Comparison of ENCODE assay signal across 8 cellular contexts in genomic region chr15:70504305-70504951, GRCh38.
DNase-seq lines count a peak whose midpoint lies in the region; ATAC-seq lines count a peak whose summit lies in the region.

No MANE protein-coding gene starts in this region.

- no peak overlapping the region for H3K27ac ChIP-seq in mesenchymal stem cell (ENCODE audit: low read length, poor library complexity, severe bottlenecking)

- WGBS in mesenchymal stem cell = 25% methylated on average over 7 of the region's 9 CpGs

- no peak overlapping the region for H3K23ac ChIP-seq in mesenchymal stem cell (ENCODE audit: low read length in 2 of 2)

- H2AK5ac ChIP-seq in mesenchymal stem cell (ENCODE audit: low read length, severe bottlenecking) = peak overlapping the region; percentile 62

- no peak overlapping the region for H3K4me2 ChIP-seq in mesenchymal stem cell (ENCODE audit: low read length, poor library complexity, severe bottlenecking)

- H4K91ac ChIP-seq in mesenchymal stem cell (ENCODE audit: low read length) = peak overlapping the region; percentile 44

- H2BK120ac ChIP-seq in mesenchymal stem cell (ENCODE audit: low read depth, low read length) = peak overlapping the region; percentile 22

- peak overlapping the region; percentile 27 for H4K8ac ChIP-seq in mesenchymal stem cell (ENCODE audit: low read length)

- H3K9ac ChIP-seq in adipocyte (ENCODE audit: low read length) (no peak overlapping the region), mesenchymal stem cell (ENCODE audit: low read length) (no peak overlapping the region)

- ATAC-seq in GM21723 (IDR thresholded peaks at IDR 0.05; ENCODE audit: unreplicated experiment) = peak; percentile 51

- H3K4me3 ChIP-seq in adipocyte (ENCODE audit: low read length) (peak overlapping the region; percentile 20), mesenchymal stem cell (ENCODE audit: insufficient read depth in 1 of 2, low read depth in 1 of 2, low read length in 2 of 2) (no peak overlapping the region)

- no peak overlapping the region for H3K14ac ChIP-seq in mesenchymal stem cell (ENCODE audit: low read length in 2 of 2)

- H2BK15ac ChIP-seq in mesenchymal stem cell (ENCODE audit: low read depth, poor library complexity, severe bottlenecking) = peak overlapping the region; percentile 78

- no peak overlapping the region for H2AFZ ChIP-seq in mesenchymal stem cell (ENCODE audit: low read depth, low read length)

- peak overlapping the region in 1 of 2 experiments; percentile 5 for H3K4ac ChIP-seq in mesenchymal stem cell (ENCODE audit: low read depth in 1 of 2, low read length in 2 of 2)

- H3K36me3 ChIP-seq in adipocyte (ENCODE audit: control insufficient read depth, insufficient read depth, low read length, severe bottlenecking) = no peaks in the 10 kb centered on the region
- H3K36me3 ChIP-seq in mesenchymal stem cell (ENCODE audit: control insufficient read depth in 1 of 2, insufficient read depth in 2 of 2, low read depth in 1 of 2, low read length in 2 of 2) = no peaks in the 10 kb centered on the region

- H3K18ac ChIP-seq in mesenchymal stem cell (ENCODE audit: low read depth in 1 of 2, low read length in 2 of 2) = peak overlapping the region; percentile 23 to 86

- DNase-seq in NK-92 treated with Interleukin-12 subunit alpha and Interleukin-12 subunit beta, amount 100 ng/mL, for 24 hours (lab: John Stamatoyannopoulos, UW) = peak; percentile 49
- no peak for DNase-seq in NK-92 (lab: John Stamatoyannopoulos, UW; ENCODE audit: unreplicated experiment)
- peak; percentile 76 to 83 for DNase-seq in Kasumi-1 (lab: John Stamatoyannopoulos, UW)
- DNase-seq in adipocyte (ENCODE audit: low read depth) = peak; percentile 48
- DNase-seq in mesenchymal stem cell = peak; percentile 71
- DNase-seq in NCI-H446 (lab: John Stamatoyannopoulos, UW) = no peak
- DNase-seq in cerebellar nuclear complex (lab: John Stamatoyannopoulos, UW) = no peak

- H2BK12ac ChIP-seq in mesenchymal stem cell (ENCODE audit: low read length in 2 of 2) = peak overlapping the region; percentile 79 to 88

- H3K27me3 ChIP-seq in adipocyte (replicated peaks; ENCODE audit: control insufficient read depth, insufficient read depth, low read length) = peaks cover 26% of the 10 kb centered on the region
- peaks cover 0 to 47% of the 10 kb centered on the region in 2 experiments for H3K27me3 ChIP-seq in mesenchymal stem cell (ENCODE audit: control insufficient read depth in 1 of 2, insufficient read depth in 1 of 2, low read length in 2 of 2)

- H3K79me1 ChIP-seq in mesenchymal stem cell (replicated peaks; ENCODE audit: low read length, poor library complexity, severe bottlenecking) = no peaks in the 10 kb centered on the region

- no peaks in the 10 kb centered on the region for H3K9me3 ChIP-seq in adipocyte (ENCODE audit: control insufficient read depth, low read length)
- H3K9me3 ChIP-seq in mesenchymal stem cell (ENCODE audit: control insufficient read depth, low read length) = peaks cover 8% of the 10 kb centered on the region

- H2BK5ac ChIP-seq in mesenchymal stem cell (ENCODE audit: low read depth, low read length, poor library complexity, severe bottlenecking) = no peak overlapping the region

- H3K4me1 ChIP-seq in adipocyte (ENCODE audit: control insufficient read depth, insufficient read depth, low read length) (peaks cover 47% of the 10 kb centered on the region), mesenchymal stem cell (ENCODE audit: control insufficient read depth, insufficient read depth, low read depth, low read length) (peaks cover 38% of the 10 kb centered on the region)

Comparison
In these comparisons a context has a peak if more than half of its experiments do, and no peak if none do; other contexts are left out.
1. DNase-seq: peak in NK-92 treated with Interleukin-12 subunit alpha and Interleukin-12 subunit beta, amount 100 ng/mL, for 24 hours (single experiment), Kasumi-1 (2 of 2), adipocyte (single experiment) and mesenchymal stem cell (single experiment); none in NK-92 (single experiment), NCI-H446 (0 of 2) and cerebellar nuclear complex (0 of 2).